Comparison of ENCODE assay signal across 22 cellular contexts in the genomic region with DNA sequence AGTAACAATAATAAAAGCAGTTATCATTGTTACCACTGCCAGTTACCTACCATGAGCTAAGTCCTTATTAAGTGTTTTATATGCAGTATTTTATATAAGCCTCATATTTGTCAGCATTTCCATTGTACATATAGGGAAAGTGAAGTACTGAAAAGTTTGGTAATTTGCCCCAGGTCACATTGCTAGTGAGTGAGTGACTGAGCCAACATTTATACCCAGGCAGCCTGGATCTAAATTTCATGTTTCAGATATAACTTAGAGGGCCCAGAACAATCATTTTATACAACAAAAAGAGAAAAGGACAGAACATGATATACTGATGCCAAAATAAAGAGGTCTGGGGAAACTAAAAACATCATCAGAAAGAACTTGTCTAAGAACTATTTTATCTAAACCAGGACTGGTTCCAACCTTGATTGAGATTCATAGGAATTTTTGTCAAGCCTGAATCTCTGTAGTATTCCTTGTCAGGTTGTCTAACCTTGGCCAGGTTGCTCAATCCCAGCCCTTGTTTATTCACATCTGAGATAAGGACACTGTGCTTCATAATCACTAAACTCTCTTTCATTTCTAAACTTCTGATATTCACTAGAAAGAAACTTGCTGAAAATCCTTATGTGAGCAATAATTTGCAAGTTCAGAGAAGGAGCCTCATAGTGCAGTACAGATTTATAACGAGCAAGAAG.
DNase-seq lines count a peak whose midpoint lies in the region; ATAC-seq, FAIRE-seq and TF ChIP-seq lines count a peak whose summit lies in the region.
"Had no signal": no experiment of that assay in that cellular context is flagged by ENCODE, and none has a peak within 500 bp of the region (broad histone marks: within the 10 kb centered on the region; RNA-seq: fewer than 3 reads in every experiment).

No MANE protein-coding gene starts in this region.

- H2AK5ac ChIP-seq in mesenchymal stem cell (ENCODE audit: low read length, severe bottlenecking): no peak overlapping the region

- no peak for TF ChIP-seq CTCF in adrenal gland (IDR thresholded peaks at IDR 0.05)
- no peak for TF ChIP-seq CTCF in HepG2 (CRISPR knock-in tag; IDR thresholded peaks at IDR 0.05)
- no peak for TF ChIP-seq CTCF in pancreas (IDR thresholded peaks at IDR 0.05)

- H3K4ac ChIP-seq in mesenchymal stem cell (ENCODE audit: low read depth in 1 of 2, low read length in 2 of 2): no peak overlapping the region

- in situ Hi-C loops in HepG2 (cut with HindIII; ENCODE audit: extremely low pct_ligation_motif_present, low pct_unique_long_range_greater_than_20kb): no loop called here

- H3K36me3 ChIP-seq in adrenal gland (replicated peaks in 1 of 2): no peaks in the 10 kb centered on the region
- H3K36me3 ChIP-seq in HepG2 (replicated peaks in 1 of 2; ENCODE audit: control insufficient read depth in 1 of 2, insufficient read depth in 2 of 2, low read length in 2 of 2): no peaks in the 10 kb centered on the region
- H3K36me3 ChIP-seq in pancreas: no peaks in the 10 kb centered on the region
- H3K36me3 ChIP-seq in mesenchymal stem cell (ENCODE audit: control insufficient read depth in 1 of 2, insufficient read depth in 2 of 2, low read depth in 1 of 2, low read length in 2 of 2): no peaks in the 10 kb centered on the region
- H3K36me3 ChIP-seq: BLaER1, SJSA1 had no signal

- no peak overlapping the region for H2BK5ac ChIP-seq in mesenchymal stem cell (ENCODE audit: low read depth, low read length, poor library complexity, severe bottlenecking)

- CTCF ChIA-PET in HepG2 (lab: Yijun Ruan, JAX; ENCODE audit: low intra/inter-chr PET ratio, low total read pairs): no interaction called here

- FAIRE-seq in H54 (lab: Jason Lieb, UNC): peak; percentile 67
- no peak for FAIRE-seq in HepG2 (lab: Jason Lieb, UNC)
- FAIRE-seq in pancreas (lab: Jason Lieb, UNC): no peak
- FAIRE-seq: D721Med had no signal

- no peak overlapping the region for H2BK12ac ChIP-seq in mesenchymal stem cell (ENCODE audit: low read length in 2 of 2)

- no peak for ATAC-seq in HepG2
- ATAC-seq in pancreas: peak in 3 of 4 donors; percentile 47 to 72 (median 69)
- ATAC-seq in GM19023 (IDR thresholded peaks at IDR 0.05; ENCODE audit: unreplicated experiment): no peak

- no peak overlapping the region for H3K14ac ChIP-seq in mesenchymal stem cell (ENCODE audit: low read length in 2 of 2)

- H3K4me3 ChIP-seq in adrenal gland (no peak overlapping the region), HepG2 (replicated peaks in 1 of 3; ENCODE audit: insufficient read depth in 1 of 3, low read depth in 2 of 3, low read length in 3 of 3) (no peak overlapping the region), pancreas (no peak overlapping the region), mesenchymal stem cell (ENCODE audit: insufficient read depth in 1 of 2, low read depth in 1 of 2, low read length in 2 of 2) (no peak overlapping the region)
- H3K4me3 ChIP-seq: BLaER1, SJSA1 had no signal

- intact Hi-C loops in adrenal gland (cut with DNase I) (no loop called here), HepG2 (cut with micrococcal nuclease; ENCODE audit: unreplicated experiment) (no loop called here), pancreas (cut with DNase I) (no loop called here)

- no peak for TF ChIP-seq EP300 in HepG2 (IDR thresholded peaks at IDR 0.05; ENCODE audit: low read depth in 2 of 2, low read length in 2 of 2)
- TF ChIP-seq EP300 in HepG2 (CRISPR knock-in tag; IDR thresholded peaks at IDR 0.05; ENCODE audit: borderline replicate concordance): no peak

- H2AFZ ChIP-seq in HepG2 (ENCODE audit: low read length) (no peak overlapping the region), mesenchymal stem cell (ENCODE audit: low read depth, low read length) (no peak overlapping the region)

- TF ChIP-seq RAD21 in HepG2 (CRISPR knock-in tag; IDR thresholded peaks at IDR 0.05): no peak

- H3K27ac ChIP-seq in adrenal gland: peak overlapping the region in 4 of 5 donors; percentile 9 to 53 (median 23)
- H3K27ac ChIP-seq in HepG2 (ENCODE audit: extremely low read length, insufficient read depth, low read length): no peak overlapping the region
- no peak overlapping the region for H3K27ac ChIP-seq in pancreas
- H3K27ac ChIP-seq in mesenchymal stem cell (ENCODE audit: low read length, poor library complexity, severe bottlenecking): no peak overlapping the region
- H3K27ac ChIP-seq: BLaER1, SJSA1 had no signal

- H3K4me2 ChIP-seq in HepG2 (ENCODE audit: low read depth, low read length) (no peak overlapping the region), mesenchymal stem cell (ENCODE audit: low read length, poor library complexity, severe bottlenecking) (no peak overlapping the region)
- H3K4me2 ChIP-seq: BLaER1 had no signal

- H4K91ac ChIP-seq in mesenchymal stem cell (ENCODE audit: low read length): no peak overlapping the region

- 17 to 24% (median 22%) methylated on average over 1 of the region's 1 CpG for WGBS in adrenal gland, 4 donors
- 0% methylated on average over 1 of the region's 1 CpG for WGBS in HepG2 (ENCODE audit: low lambda C conversion rate)
- 16 to 20% methylated on average over 1 of the region's 1 CpG for WGBS in pancreas, 2 donors
- WGBS in mesenchymal stem cell: no CpG with 5 or more reads among the region's 1 CpG

- no peak overlapping the region for H3K9ac ChIP-seq in HepG2 (ENCODE audit: insufficient read depth, low read depth, low read length)
- H3K9ac ChIP-seq in mesenchymal stem cell (ENCODE audit: low read length): no peak overlapping the region
- H3K9ac ChIP-seq: BLaER1 had no signal

- POLR2A ChIA-PET in HepG2 (lab: Yijun Ruan, JAX): no interaction called here

- H3K4me1 ChIP-seq in adrenal gland (replicated peaks in 1 of 2): peaks cover 6 to 12% of the 10 kb centered on the region in 2 donors
- no peaks in the 10 kb centered on the region for H3K4me1 ChIP-seq in HepG2 (ENCODE audit: insufficient read depth, low read length)
- H3K4me1 ChIP-seq in pancreas: no peaks in the 10 kb centered on the region
- peaks cover 2% of the 10 kb centered on the region for H3K4me1 ChIP-seq in mesenchymal stem cell (ENCODE audit: control insufficient read depth, insufficient read depth, low read depth, low read length)
- H3K4me1 ChIP-seq: BLaER1, SJSA1 had no signal

- H2BK120ac ChIP-seq in mesenchymal stem cell (ENCODE audit: low read depth, low read length): no peak overlapping the region

- no TSS peak for BruUV-seq in HepG2 (replicated peaks; lab: Mats Ljungman, UMichigan)

- H3K23ac ChIP-seq in mesenchymal stem cell (ENCODE audit: low read length in 2 of 2): no peak overlapping the region

- no peaks in the 10 kb centered on the region for H4K20me1 ChIP-seq in HepG2 (ENCODE audit: insufficient read depth, low read length)
- H4K20me1 ChIP-seq: BLaER1 had no signal

- H4K8ac ChIP-seq in mesenchymal stem cell (ENCODE audit: low read length): no peak overlapping the region

- no peaks in the 10 kb centered on the region for H3K27me3 ChIP-seq in adrenal gland
- peaks cover 0 to 1% of the 10 kb centered on the region in 2 experiments; a peak in 1 of 5 replicates for H3K27me3 ChIP-seq in HepG2 (ENCODE audit: control insufficient read depth in 1 of 2, insufficient read depth in 2 of 2, low read length in 2 of 2)
- no peaks in the 10 kb centered on the region for H3K27me3 ChIP-seq in pancreas
- no peaks in the 10 kb centered on the region for H3K27me3 ChIP-seq in mesenchymal stem cell (ENCODE audit: control insufficient read depth in 1 of 2, insufficient read depth in 1 of 2, low read length in 2 of 2)
- H3K27me3 ChIP-seq: BLaER1, SJSA1 had no signal

- TF ChIP-seq POLR2A in H54 (IDR thresholded peaks at IDR 0.05; ENCODE audit: low read depth, low read length): no peak
- TF ChIP-seq POLR2A in adrenal gland (IDR thresholded peaks at IDR 0.05): no peak
- TF ChIP-seq POLR2A in HepG2 (IDR thresholded peaks at IDR 0.05; ENCODE audit: insufficient read depth in 1 of 2, low read depth in 2 of 2, low read length in 2 of 2): no peak

- H2BK15ac ChIP-seq in mesenchymal stem cell (ENCODE audit: low read depth, poor library complexity, severe bottlenecking): no peak overlapping the region

- H3K79me2 ChIP-seq in HepG2 (ENCODE audit: insufficient read depth, low read length): no peaks in the 10 kb centered on the region

- no peak overlapping the region for H3K18ac ChIP-seq in mesenchymal stem cell (ENCODE audit: low read depth in 1 of 2, low read length in 2 of 2)

- DNase-seq in H54 (ENCODE audit: insufficient read length, low spot score) (no peak), adrenal gland (peak; percentile 35 to 85 (median 69)), HepG2 (ENCODE audit: low spot score) (no peak), pancreas (no peak), activated gamma-delta T cell treated with Interleukin-2 at 50 U/mL for 16 hours (no peak), mesenchymal stem cell (no peak)
- DNase-seq: 8988T; ACHN; CD4-positive, CD25-positive, alpha-beta regulatory T cell; GOT3; HCEC 1CT; NCI-H1048; NCI-H1417; NCI-H1694; NCI-H2029 treated with DMSO at 0.1 percent for 48 hours; NCI-H526 treated with DMSO at 0.1 percent for 48 hours; Right ventricle myocardium superior; RPMI8226 had no signal

- H3K79me1 ChIP-seq in mesenchymal stem cell (replicated peaks; ENCODE audit: low read length, poor library complexity, severe bottlenecking): no peaks in the 10 kb centered on the region

- H3K9me3 ChIP-seq in adrenal gland (replicated peaks in 1 of 3) (no peaks in the 10 kb centered on the region), HepG2 (ENCODE audit: low read length) (no peaks in the 10 kb centered on the region), pancreas (no peaks in the 10 kb centered on the region), mesenchymal stem cell (ENCODE audit: control insufficient read depth, low read length) (no peaks in the 10 kb centered on the region)
- H3K9me3 ChIP-seq: BLaER1, SJSA1 had no signal

TF ChIP-seq in HepG2, 621 proteins besides CTCF, POLR2A, EP300 and RAD21:
- TF ChIP-seq ZC3H4 (CRISPR knock-in tag; IDR thresholded peaks at IDR 0.05; ENCODE audit: borderline replicate concordance) (no peak), PCBP1 (IDR thresholded peaks at IDR 0.05; ENCODE audit: borderline replicate concordance, low read depth, low read length) (no peak), CEBPB (IDR thresholded peaks at IDR 0.05; ENCODE audit: borderline replicate concordance, low read depth, low read length) (peak; percentile 41; the same call in 1 of the 2 replicates), FOXA1 (IDR thresholded peaks at IDR 0.05) (no peak), FOXA1 (CRISPR knock-in tag; IDR thresholded peaks at IDR 0.05) (0 out of 2 replicates have a peak, but pooled peaks have one; percentile 6)

Comparison
In these comparisons a context has a peak if more than half of its experiments do, and no peak if none do; other contexts are left out.
1. DNase-seq: peak in adrenal gland (7 of 7); none in H54 (single experiment), HepG2 (single experiment), pancreas (0 of 6), activated gamma-delta T cell treated with Interleukin-2 at 50 U/mL for 16 hours (single experiment) and mesenchymal stem cell (single experiment).
2. H3K27ac ChIP-seq: peak in adrenal gland (4 of 5); none in HepG2 (single experiment), pancreas (0 of 4) and mesenchymal stem cell (single experiment).
3. ATAC-seq: peak in pancreas (3 of 4); none in HepG2 (single experiment) and GM19023 (single experiment).